Comparison of ENCODE assay signal across 16 cellular contexts in the genomic region with DNA sequence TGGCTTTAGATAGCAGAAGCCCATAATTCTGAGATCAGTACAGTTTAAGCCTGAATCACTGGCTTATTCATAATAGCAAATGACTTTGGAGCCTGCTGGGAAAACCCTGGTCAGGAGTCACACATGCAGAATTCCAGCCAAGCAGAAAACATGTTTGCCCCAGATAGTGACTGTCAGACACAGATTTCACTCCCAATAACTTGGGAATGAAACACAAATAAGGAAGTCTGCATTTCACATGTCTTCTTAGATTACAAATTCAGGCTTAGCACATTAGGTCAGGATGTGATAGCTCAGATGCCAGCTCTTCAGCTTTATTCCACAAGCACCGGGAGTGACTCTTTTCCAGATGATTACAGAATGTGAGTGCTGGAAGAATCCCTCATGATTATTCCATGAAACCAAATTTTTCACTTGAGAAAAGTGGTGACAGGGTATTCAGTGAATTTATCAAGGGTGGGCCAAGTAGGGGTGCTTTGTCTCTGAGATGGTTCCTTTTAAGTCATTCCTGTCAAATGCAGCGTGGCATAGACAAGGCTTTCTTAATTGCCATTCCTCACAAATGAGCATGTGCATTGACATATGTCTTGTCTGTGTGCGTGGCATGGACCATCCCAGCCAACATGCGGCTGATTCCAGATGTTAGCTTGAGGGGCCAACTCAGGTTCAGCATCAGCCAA.
"Had no signal": no experiment of that assay in that cellular context is flagged by ENCODE, and none has a peak within 500 bp of the region (broad histone marks: within the 10 kb centered on the region; RNA-seq: fewer than 3 reads in every experiment).

No MANE protein-coding gene starts in this region.

- H3K4me3 Mint-ChIP-seq: activated naive CD4-positive, alpha-beta T cell treated with anti-CD3 and anti-CD28 coated beads, Interleukin-2, amount 50 U/mL, for 24 hours; naive B cell; stimulated activated naive B cell treated with anti-CD40 and anti-IgM and Interleukin-4, amounts not matched to agents 10 μg/mL and 1 μg/mL and 100 μg/mL, for 72 hours had no signal

- H3K27ac ChIP-seq: brain microvascular endothelial cell, dorsolateral prefrontal cortex, gastrocnemius medialis, lower lobe of right lung, parathyroid adenoma had no signal

- H3K27me3 ChIP-seq: brain microvascular endothelial cell, dorsolateral prefrontal cortex, gastrocnemius medialis had no signal

- H3K27ac Mint-ChIP-seq: activated naive CD4-positive, alpha-beta T cell treated with anti-CD3 and anti-CD28 coated beads, Interleukin-2, amount 50 U/mL, for 24 hours; naive B cell; stimulated activated naive B cell treated with anti-CD40 and anti-IgM and Interleukin-4, amounts not matched to agents 10 μg/mL and 1 μg/mL and 100 μg/mL, for 72 hours had no signal

- H3K27me3 Mint-ChIP-seq: activated naive CD4-positive, alpha-beta T cell treated with anti-CD3 and anti-CD28 coated beads, Interleukin-2, amount 50 U/mL, for 24 hours; stimulated activated naive B cell treated with anti-CD40 and anti-IgM and Interleukin-4, amounts not matched to agents 10 μg/mL and 1 μg/mL and 100 μg/mL, for 72 hours had no signal

- H3K79me2 ChIP-seq: parathyroid adenoma had no signal

- H3K4me1 ChIP-seq: lower lobe of right lung had no signal

- ATAC-seq: activated CD4-positive, CD25-positive, alpha-beta regulatory T cell treated with anti-CD3 and anti-CD28 coated beads, Interleukin-2, amount 50 U/mL, for 24 hours; esophagus mucosa; lower lobe of right lung; stimulated activated naive B cell treated with anti-CD40 and anti-IgM and Interleukin-4, amounts not matched to agents 10 μg/mL and 1 μg/mL and 100 μg/mL, for 72 hours had no signal

- DNase-seq: activated CD4-positive, alpha-beta T cell treated with anti-CD3 and anti-CD28 coated beads, Interleukin-2, amount 50 U/mL, for 4 hours; activated T-cell treated with anti-CD3 and anti-CD28 coated beads, Interleukin-2, amount 50 U/mL, for 1 hour; amniotic stem cell; brain microvascular endothelial cell; dorsolateral prefrontal cortex; gastrocnemius medialis; kidney; lower lobe of right lung; naive B cell; stimulated activated CD4-positive, alpha-beta T cell treated with anti-CD3 and anti-CD28 coated beads, Interleukin-1b, Interleukin-23, amount 100 ng/mL, for 48 hours; stimulated activated naive B cell treated with anti-CD40 and anti-IgM and Interleukin-4, amounts not matched to agents 10 μg/mL and 1 μg/mL and 100 μg/mL, for 72 hours; trophoblast cell had no signal

- H3K4me3 ChIP-seq: dorsolateral prefrontal cortex, gastrocnemius medialis, lower lobe of right lung had no signal

- H3K36me3 Mint-ChIP-seq: activated naive CD4-positive, alpha-beta T cell treated with anti-CD3 and anti-CD28 coated beads, Interleukin-2, amount 50 U/mL, for 24 hours; naive B cell; stimulated activated naive B cell treated with anti-CD40 and anti-IgM and Interleukin-4, amounts not matched to agents 10 μg/mL and 1 μg/mL and 100 μg/mL, for 72 hours had no signal

- H3K9me3 Mint-ChIP-seq: activated naive CD4-positive, alpha-beta T cell treated with anti-CD3 and anti-CD28 coated beads, Interleukin-2, amount 50 U/mL, for 24 hours; stimulated activated naive B cell treated with anti-CD40 and anti-IgM and Interleukin-4, amounts not matched to agents 10 μg/mL and 1 μg/mL and 100 μg/mL, for 72 hours had no signal

- H3K9me3 ChIP-seq: gastrocnemius medialis, lower lobe of right lung had no signal

- H2AFZ ChIP-seq: parathyroid adenoma had no signal

- H3K4me1 Mint-ChIP-seq: activated naive CD4-positive, alpha-beta T cell treated with anti-CD3 and anti-CD28 coated beads, Interleukin-2, amount 50 U/mL, for 24 hours; naive B cell; stimulated activated naive B cell treated with anti-CD40 and anti-IgM and Interleukin-4, amounts not matched to agents 10 μg/mL and 1 μg/mL and 100 μg/mL, for 72 hours had no signal

- H3K9ac ChIP-seq: parathyroid adenoma had no signal

- H3K36me3 ChIP-seq: brain microvascular endothelial cell, gastrocnemius medialis, lower lobe of right lung had no signal
